ENCODE assay signal across 8 cellular contexts in the genomic region with DNA sequence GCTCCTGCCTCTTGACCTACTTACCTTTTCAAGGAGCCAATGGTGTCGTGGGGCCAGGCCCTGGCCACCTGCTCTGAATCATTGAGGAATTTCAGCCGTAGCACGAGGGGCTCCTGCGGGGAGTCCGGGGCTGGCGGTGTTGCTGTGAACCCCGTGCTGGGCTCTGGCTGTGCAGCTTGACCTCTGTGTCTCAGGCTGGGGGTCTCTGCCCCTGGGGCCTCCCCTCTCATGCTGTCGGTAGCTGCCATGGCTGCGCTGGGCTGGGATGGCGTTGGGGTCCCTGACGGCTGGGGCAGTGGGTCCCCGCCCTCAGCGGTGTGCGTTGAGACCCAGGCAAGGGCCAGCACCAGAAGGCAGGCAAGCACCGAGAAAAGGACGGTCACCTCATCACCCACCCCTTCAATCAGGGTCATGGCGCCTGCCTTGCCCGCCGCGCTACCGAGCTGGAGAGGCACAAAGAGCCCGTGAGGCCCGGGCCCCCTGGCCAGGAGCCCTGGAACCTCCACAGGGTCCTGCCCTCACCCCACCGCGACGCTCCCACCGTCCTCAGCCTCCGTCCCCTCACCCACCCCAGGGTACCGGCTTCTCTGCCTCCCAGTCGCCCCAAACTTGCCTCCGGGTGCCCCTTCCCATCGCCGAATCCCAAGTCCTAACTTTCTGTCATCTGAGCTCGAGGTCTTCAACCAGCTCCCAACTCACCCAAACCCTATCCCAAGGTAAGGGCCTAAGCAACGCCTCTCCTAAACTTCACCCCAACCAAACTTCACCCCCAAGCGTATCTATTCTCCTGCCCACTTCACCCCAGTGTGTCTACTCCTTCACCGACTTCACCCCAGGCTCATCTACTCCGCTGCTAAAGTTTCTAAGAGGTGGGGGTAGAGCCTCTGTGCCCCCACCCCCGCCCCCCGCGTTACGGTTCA. TPM values are rescaled to one million over a fixed set of nuclear protein-coding genes. Genes with fewer than 3 reads are reported as not detected.
DNase-seq lines count a peak whose midpoint lies in the region; ATAC-seq and TF ChIP-seq lines count a peak whose summit lies in the region.

No MANE protein-coding gene starts in this region.

- H3K9me3 ChIP-seq in breast epithelium = no peaks in the 10 kb centered on the region
- H3K9me3 ChIP-seq in aorta (ENCODE audit: control insufficient read depth, low read length) = no peaks in the 10 kb centered on the region

- H3K27ac ChIP-seq in breast epithelium (peak overlapping the region; percentile 90 to 95), aorta (ENCODE audit: low read depth in 1 of 2, low read length in 2 of 2) (peak overlapping the region; percentile 62 to 81)

- WGBS in aorta, 2 donors = 44 to 47% methylated on average over 40 to 42 of the region's 42 CpGs

- peak overlapping the region; percentile 90 to 95 (median 91) for H3K4me3 ChIP-seq in breast epithelium
- H3K4me3 ChIP-seq in aorta (ENCODE audit: low read length in 2 of 2) = peak overlapping the region; percentile 79 to 86

- peaks cover 12 to 31% of the 10 kb centered on the region in 2 donors for H3K4me1 ChIP-seq in breast epithelium
- H3K4me1 ChIP-seq in aorta (ENCODE audit: control insufficient read depth in 1 of 2, insufficient read depth in 2 of 2, low read length in 2 of 2) = peaks cover 0 to 3% of the 10 kb centered on the region in 2 donors

- H3K36me3 ChIP-seq in breast epithelium (no peaks in the 10 kb centered on the region), aorta (ENCODE audit: control insufficient read depth in 1 of 2, insufficient read depth in 2 of 2, low read length in 1 of 2) (no peaks in the 10 kb centered on the region)

- H3K27me3 ChIP-seq in breast epithelium (no peaks in the 10 kb centered on the region), aorta (ENCODE audit: control insufficient read depth in 1 of 2, insufficient read depth in 2 of 2, low read length in 1 of 2) (no peaks in the 10 kb centered on the region)

- ATAC-seq in Right ventricle myocardium superior (ENCODE audit: poor library complexity) (no peak), left ventricle myocardium superior (no peak), aorta (ENCODE audit: low FRiP score) (no peak), HG03520 (IDR thresholded peaks at IDR 0.05; ENCODE audit: unreplicated experiment) (no peak)

- TF ChIP-seq CTCF in breast epithelium (IDR thresholded peaks at IDR 0.05) = no peak

- TF ChIP-seq POLR2A in breast epithelium (IDR thresholded peaks at IDR 0.05) = no peak

- intact Hi-C loops in Right ventricle myocardium superior (cut with DNase I) = no loop called here
- intact Hi-C loops in left ventricle myocardium superior (cut with micrococcal nuclease) = no loop called here
- intact Hi-C loops in breast epithelium (cut with DNase I; ENCODE audit: low total_unique reads) = no loop called here
- intact Hi-C loops in aorta (cut with DNase I) = loop anchor here in 1 of 2 donors (2.0 to 5.0 kb wide), 2 partner anchors 54 to 165 kb away; a partner anchor contains a TSS

- peak; percentile 44 for DNase-seq in Right ventricle myocardium superior
- no peak for DNase-seq in left ventricle myocardium superior
- no peak for DNase-seq in breast epithelium (ENCODE audit: low spot score in 2 of 2)
- peak; percentile 84 for DNase-seq in mesenteric fat pad (ENCODE audit: low spot score)
- peak in 1 of 2 donors; percentile 72 for DNase-seq in aorta
- DNase-seq in stimulated activated CD8-positive, alpha-beta memory T cell treated with anti-CD3 and anti-CD28 coated beads, Interleukin-4, amount 100 ng/mL, for 48 hours = no peak
- no peak for DNase-seq in ureter (ENCODE audit: low spot score)

RNA-seq across cellular contexts. Expression of a gene that starts 0.9 kb away (rescaled TPM):
- 33.9 TPM for total RNA-seq in Right ventricle myocardium superior
- total RNA-seq in left ventricle myocardium superior = 38.7 TPM
- total RNA-seq in breast epithelium = 10 to 100 TPM; 32.1 to 36.1 (median 35.0) TPM
- 31.9 TPM for total RNA-seq in mesenteric fat pad
- total RNA-seq in aorta = 10 to 100 TPM; 32.7 to 33.9 TPM
- 10 to 100 TPM; 19.0 to 72.4 TPM for polyA plus RNA-seq in aorta
- 24.9 TPM for total RNA-seq in ureter

RNA-seq across cellular contexts. Expression of a gene that starts 1.8 kb away (rescaled TPM):
- total RNA-seq in Right ventricle myocardium superior = 81.1 TPM
- total RNA-seq in left ventricle myocardium superior = 79.4 TPM
- 10 to 100 TPM; 45.6 to 63.5 (median 60.0) TPM for total RNA-seq in breast epithelium
- total RNA-seq in mesenteric fat pad = 59.3 TPM
- total RNA-seq in aorta = 10 to 100 TPM; 45.6 to 56.6 TPM
- polyA plus RNA-seq in aorta = 100 to 1,000 TPM in 1 of 2 donors, 10 to 100 TPM in 1; 58.4 to 216 TPM
- 91.7 TPM for total RNA-seq in ureter

RNA-seq across cellular contexts. Expression of a gene that starts 3.9 kb away (rescaled TPM):
- total RNA-seq in Right ventricle myocardium superior = 62.7 TPM
- total RNA-seq in left ventricle myocardium superior = 69.7 TPM
- 10 to 100 TPM; 47.2 to 58.1 (median 55.1) TPM for total RNA-seq in breast epithelium
- 86.8 TPM for total RNA-seq in mesenteric fat pad
- 100 to 1,000 TPM in 1 of 2 donors, 10 to 100 TPM in 1; 60.6 to 115 TPM for total RNA-seq in aorta
- 100 to 1,000 TPM in 1 of 2 donors, 10 to 100 TPM in 1; 21.5 to 105 TPM for polyA plus RNA-seq in aorta
- 178 TPM for total RNA-seq in ureter

RNA-seq across cellular contexts. Expression of a gene that starts 23.0 kb away (rescaled TPM):
- total RNA-seq in Right ventricle myocardium superior (49.7 TPM), left ventricle myocardium superior (64.1 TPM), breast epithelium (100 to 1,000 TPM in 1 of 3 donors, 10 to 100 TPM in 2; 83.2 to 101 (median 92.8) TPM), mesenteric fat pad (130 TPM), aorta (100 to 1,000 TPM; 118 to 128 TPM), ureter (74.2 TPM)
- polyA plus RNA-seq in aorta = 100 to 1,000 TPM in 1 of 2 donors, 10 to 100 TPM in 1; 37.1 to 215 TPM

RNA-seq across cellular contexts. Expression of a gene that starts 24.7 kb away (rescaled TPM):
- 6.3 TPM for total RNA-seq in Right ventricle myocardium superior
- total RNA-seq in left ventricle myocardium superior = 8.1 TPM
- 1 to 10 TPM; 5.2 to 8.8 (median 8.6) TPM for total RNA-seq in breast epithelium
- 7.3 TPM for total RNA-seq in mesenteric fat pad
- total RNA-seq in aorta = 1 to 10 TPM; 4.1 to 6.6 TPM
- polyA plus RNA-seq in aorta = 1 to 10 TPM; 6.0 to 8.9 TPM
- total RNA-seq in ureter = 5.5 TPM

Comparison
In these comparisons a context has a peak if more than half of its experiments do, and no peak if none do; other contexts are left out.
1. DNase-seq: peak in Right ventricle myocardium superior (single experiment) and mesenteric fat pad (single experiment); none in left ventricle myocardium superior (single experiment), breast epithelium (0 of 2), stimulated activated CD8-positive, alpha-beta memory T cell treated with anti-CD3 and anti-CD28 coated beads, Interleukin-4, amount 100 ng/mL, for 48 hours (single experiment) and ureter (single experiment).